In genomic region chr1:14517813-14518180, GRCh38 we compare ENCODE assay signal across 20 cellular contexts.
DNase-seq lines count a peak whose midpoint lies in the region; ATAC-seq and TF ChIP-seq lines count a peak whose summit lies in the region.
"Had no signal": no experiment of that assay in that cellular context is flagged by ENCODE, and none has a peak within 500 bp of the region (broad histone marks: within the 10 kb centered on the region; RNA-seq: fewer than 3 reads in every experiment).

No MANE protein-coding gene starts in this region.

- ATAC-seq in foreskin keratinocyte (no peak), GM21528 (IDR thresholded peaks at IDR 0.05; ENCODE audit: low FRiP score, unreplicated experiment) (no peak)
- ATAC-seq: A549; effector memory CD8-positive, alpha-beta T cell had no signal

- H3K36me3 Mint-ChIP-seq in activated naive CD4-positive, alpha-beta T cell treated with anti-CD3 and anti-CD28 coated beads for 36 hours (ENCODE audit: low read depth): no peaks in the 10 kb centered on the region

- DNase-seq in activated naive CD4-positive, alpha-beta T cell treated with anti-CD3 and anti-CD28 coated beads for 36 hours: peak; percentile 6
- no peak for DNase-seq in activated naive CD4-positive, alpha-beta T cell treated with Interleukin-2 at 50 U/mL for 16 hours
- no peak for DNase-seq in RWPE1 (ENCODE audit: low spot score)
- no peak for DNase-seq in foreskin keratinocyte
- no peak for DNase-seq in SIG-M5 treated with dmso at 0.1 percent for 504 hours (lab: John Stamatoyannopoulos, UW; ENCODE audit: unreplicated experiment)
- no peak for DNase-seq in thyroid gland
- DNase-seq in HUDEP-2 (lab: John Stamatoyannopoulos, UW; ENCODE audit: unreplicated experiment in 76 of 76): no peak
- DNase-seq: activated CD4-positive, CD25-positive, alpha-beta regulatory T cell treated with anti-CD3 and anti-CD28 coated beads, Interleukin-2, amount 50 U/mL, for 72 hours; effector memory CD8-positive, alpha-beta T cell; GF-D8; NCI-H187; PC-9; SK-N-SH; spleen; T-helper 9 cell had no signal

- no peak overlapping the region for H3K4me3 Mint-ChIP-seq in activated naive CD4-positive, alpha-beta T cell treated with anti-CD3 and anti-CD28 coated beads for 36 hours
- H3K4me3 Mint-ChIP-seq: central memory CD8-positive, alpha-beta T cell; effector memory CD8-positive, alpha-beta T cell had no signal

- H3K4me1 ChIP-seq in foreskin keratinocyte (peaks cover 50% of the 10 kb centered on the region), thyroid gland (no peaks in the 10 kb centered on the region)
- H3K4me1 ChIP-seq: A549, prostate gland, spleen had no signal

- no peak for TF ChIP-seq POLR2A in thyroid gland (IDR thresholded peaks at IDR 0.05)

- peak overlapping the region; percentile 31 for H3K27ac Mint-ChIP-seq in activated naive CD4-positive, alpha-beta T cell treated with anti-CD3 and anti-CD28 coated beads for 36 hours
- H3K27ac Mint-ChIP-seq: activated T-helper 2 cell treated with anti-CD3 and anti-CD28 coated beads, Interferon-gamma antibody, Interleukin-2, Interleukin-4, amounts not matched to agents 10 μg/mL and 5 μg/mL and 100 μg/mL, durations not matched to agents 14 hours and 24 hours and 36 hours; effector memory CD8-positive, alpha-beta T cell had no signal

- CTCF ChIA-PET in activated naive CD4-positive, alpha-beta T cell treated with anti-CD3 and anti-CD28 coated beads for 36 hours (lab: Charles Lee): no interaction called here
- CTCF ChIA-PET in RWPE1 (lab: Yijun Ruan, JAX): interaction anchor here (0.7 kb wide), 1 partner anchor 46 kb away, joined by 5 read pairs; no protein-coding TSS in a partner anchor

- H3K27me3 ChIP-seq in foreskin keratinocyte: no peaks in the 10 kb centered on the region
- no peaks in the 10 kb centered on the region for H3K27me3 ChIP-seq in thyroid gland

- H3K9me3 ChIP-seq in thyroid gland: no peaks in the 10 kb centered on the region
- H3K9me3 ChIP-seq: A549, prostate gland, SK-N-SH, spleen had no signal

- no peaks in the 10 kb centered on the region for H3K36me3 ChIP-seq in thyroid gland
- H3K36me3 ChIP-seq: prostate gland, spleen had no signal

- peaks cover 8% of the 10 kb centered on the region for H3K4me1 Mint-ChIP-seq in activated naive CD4-positive, alpha-beta T cell treated with anti-CD3 and anti-CD28 coated beads for 36 hours (ENCODE audit: low read depth)
- H3K4me1 Mint-ChIP-seq: central memory CD8-positive, alpha-beta T cell had no signal

- no peak overlapping the region for H3K4me3 ChIP-seq in thyroid gland (replicated peaks in 1 of 3)
- H3K4me3 ChIP-seq: A549, PC-9, prostate gland, spleen had no signal

- H3K27ac ChIP-seq in RWPE1 (peak overlapping the region; percentile 86), foreskin keratinocyte (peak overlapping the region; percentile 98), thyroid gland (no peak overlapping the region)
- H3K27ac ChIP-seq: A549, PC-9, prostate gland, spleen had no signal

- H3K27me3 Mint-ChIP-seq in activated naive CD4-positive, alpha-beta T cell treated with anti-CD3 and anti-CD28 coated beads for 36 hours (ENCODE audit: low read depth): peaks cover 3% of the 10 kb centered on the region

- intact Hi-C loops in activated naive CD4-positive, alpha-beta T cell treated with anti-CD3 and anti-CD28 coated beads for 36 hours (cut with micrococcal nuclease): no loop called here
- intact Hi-C loops in thyroid gland (cut with DNase I): no loop called here

- TF ChIP-seq CTCF in RWPE1 (conservative IDR thresholded peaks at IDR 0.05; ENCODE audit: low read depth) (no peak), foreskin keratinocyte (conservative IDR thresholded peaks at IDR 0.05) (no peak), thyroid gland (IDR thresholded peaks at IDR 0.05) (no peak)

- POLR2A ChIA-PET in RWPE1 (lab: Yijun Ruan, JAX; ENCODE audit: low non-redundant PET): no interaction called here

- 83 to 92% methylated on average over 1 of the region's 1 CpG for WGBS in thyroid gland, 2 donors

- H3K9me3 Mint-ChIP-seq in activated naive CD4-positive, alpha-beta T cell treated with anti-CD3 and anti-CD28 coated beads for 36 hours: no peaks in the 10 kb centered on the region
- H3K9me3 Mint-ChIP-seq: activated T-helper 2 cell treated with anti-CD3 and anti-CD28 coated beads, Interferon-gamma antibody, Interleukin-2, Interleukin-4, amounts not matched to agents 10 μg/mL and 5 μg/mL and 100 μg/mL, durations not matched to agents 14 hours and 24 hours and 36 hours; central memory CD8-positive, alpha-beta T cell; effector memory CD8-positive, alpha-beta T cell had no signal

Comparison
In these comparisons a context has a peak if more than half of its experiments do, and no peak if none do; other contexts are left out.
1. H3K27ac ChIP-seq: peak in RWPE1 (single experiment) and foreskin keratinocyte (single experiment); none in thyroid gland (0 of 3).